Comparison of ENCODE assay signal across 20 cellular contexts in genomic region chrY:17319916-17320315, GRCh38.
"Had no signal": no experiment of that assay in that cellular context is flagged by ENCODE, and none has a peak within 500 bp of the region (broad histone marks: within the 10 kb centered on the region; RNA-seq: fewer than 3 reads in every experiment).

No MANE protein-coding gene starts in this region.

- H3K4me1 ChIP-seq: colonic mucosa, right lobe of liver, upper lobe of left lung had no signal

- H2AFZ ChIP-seq: hepatocyte had no signal

- H3K36me3 ChIP-seq: brain microvascular endothelial cell, colonic mucosa, ovary, right lobe of liver, thoracic aorta, upper lobe of left lung had no signal

- H3K4me2 ChIP-seq: hepatocyte had no signal

- DNase-seq: activated B cell treated with CpG ODN at 0.5 μM for 24 hours; activated CD4-positive, alpha-beta T cell treated with anti-CD3 and anti-CD28 coated beads for 48 hours; activated CD8-positive, alpha-beta T cell treated with anti-CD3 and anti-CD28 coated beads for 36 hours; activated naive CD4-positive, alpha-beta T cell treated with Interleukin-2 at 50 U/mL for 16 hours; activated naive CD8-positive, alpha-beta T cell treated with anti-CD3 and anti-CD28 coated beads, Interleukin-2, amount 50 U/mL, for 24 hours; activated T-cell treated with anti-CD3 and anti-CD28 coated beads, Interleukin-2, amount 50 U/mL, for 24 hours; aorta; brain microvascular endothelial cell; colonic mucosa; endodermal cell; left cardiac atrium; naive thymus-derived CD8-positive, alpha-beta T cell; ovary; right lobe of liver; stimulated activated CD4-positive, alpha-beta T cell treated with anti-CD3 and anti-CD28 coated beads, Interleukin-4, amount 100 ng/mL, for 4 hours; upper lobe of left lung had no signal

- H3K27me3 ChIP-seq: brain microvascular endothelial cell, colonic mucosa, hepatocyte, ovary, right lobe of liver, upper lobe of left lung had no signal

- H3K4me3 ChIP-seq: colonic mucosa, hepatocyte, ovary, right lobe of liver, thoracic aorta, upper lobe of left lung had no signal

- H3K79me2 ChIP-seq: hepatocyte had no signal

- ATAC-seq: activated CD8-positive, alpha-beta T cell treated with anti-CD3 and anti-CD28 coated beads for 36 hours; activated naive CD8-positive, alpha-beta T cell treated with anti-CD3 and anti-CD28 coated beads, Interleukin-2, amount 50 U/mL, for 24 hours; esophagus mucosa; left cardiac atrium; naive thymus-derived CD8-positive, alpha-beta T cell; right lobe of liver; stimulated activated memory B cell treated with anti-CD40 and anti-IgM and Interleukin-4, amounts not matched to agents 10 μg/mL and 1 μg/mL and 100 μg/mL, for 72 hours had no signal

- H3K27ac ChIP-seq: brain microvascular endothelial cell, colonic mucosa, hepatocyte, ovary, right lobe of liver, thoracic aorta, upper lobe of left lung had no signal

- H3K9me3 ChIP-seq: colonic mucosa, ovary, right lobe of liver, thoracic aorta, upper lobe of left lung had no signal
